ENCODE assay signal across 19 cellular contexts in the genomic region with DNA sequence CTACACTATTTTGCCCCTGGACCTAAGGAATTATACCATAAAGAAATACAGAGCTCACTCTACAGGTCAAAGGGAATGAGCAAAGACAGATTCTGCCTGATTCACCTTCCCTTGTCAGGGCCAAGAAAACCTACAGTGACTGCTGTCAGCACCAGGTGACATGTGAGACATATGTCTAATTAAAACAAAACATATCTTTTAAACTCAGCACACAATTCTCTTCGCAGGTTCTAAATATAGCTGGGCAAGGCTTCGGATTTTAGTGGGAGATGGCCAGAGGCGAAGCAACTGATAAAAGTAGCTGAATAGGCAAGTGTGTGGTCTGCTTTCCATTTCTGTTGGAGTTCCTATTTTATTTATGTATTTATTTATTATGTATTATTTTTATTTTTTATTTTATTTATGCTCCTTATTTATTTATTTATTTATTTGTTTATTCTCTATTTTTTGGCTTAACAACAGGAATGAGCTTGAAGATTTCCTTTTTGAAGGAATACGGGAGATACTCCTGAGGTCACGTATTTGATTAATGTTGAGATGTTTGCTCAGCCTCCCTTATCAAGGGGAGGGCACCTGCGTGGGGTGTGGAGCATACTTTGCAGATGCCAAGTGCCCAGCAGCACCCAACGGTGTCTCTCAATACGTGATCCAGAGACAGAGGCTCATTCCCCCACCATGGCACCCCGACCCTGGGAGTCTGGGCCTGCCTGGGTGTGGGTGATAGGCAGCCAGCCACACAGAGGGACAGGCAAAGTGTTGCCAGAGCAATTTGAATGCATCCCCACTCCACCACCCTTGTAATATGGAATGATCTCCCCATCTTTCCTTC.
DNase-seq lines count a peak whose midpoint lies in the region; ATAC-seq, FAIRE-seq and TF ChIP-seq lines count a peak whose summit lies in the region.
"Had no signal": no experiment of that assay in that cellular context is flagged by ENCODE, and none has a peak within 500 bp of the region (broad histone marks: within the 10 kb centered on the region; RNA-seq: fewer than 3 reads in every experiment).

No MANE protein-coding gene starts in this region.

- H3K4me3 Mint-ChIP-seq in WTC11, result no peak overlapping the region
- H3K4me3 Mint-ChIP-seq in naive thymus-derived CD8-positive, alpha-beta T cell, result no peak overlapping the region
- no peak overlapping the region for H3K4me3 Mint-ChIP-seq in endodermal cell
- H3K4me3 Mint-ChIP-seq: CD4-positive, CD25-positive, alpha-beta regulatory T cell had no signal

- no peak overlapping the region for H4K8ac ChIP-seq in neuronal stem cell (ENCODE audit: low read depth, low read length)

- H3K79me1 ChIP-seq in neuronal stem cell (ENCODE audit: low read depth, low read length), result no peaks in the 10 kb centered on the region

- no peaks in the 10 kb centered on the region for H3K36me3 ChIP-seq in left ventricle myocardium inferior
- H3K36me3 ChIP-seq in neuronal stem cell (replicated peaks in 1 of 2; ENCODE audit: control insufficient read depth in 2 of 2, insufficient read depth in 2 of 2, low read length in 2 of 2), result no peaks in the 10 kb centered on the region
- no peaks in the 10 kb centered on the region for H3K36me3 ChIP-seq in endodermal cell (ENCODE audit: control insufficient read depth, insufficient read depth, low read length)

- H3K27me3 Mint-ChIP-seq in WTC11 (ENCODE audit: low read depth) (no peaks in the 10 kb centered on the region; the same call in 1 of the 2 replicates), endodermal cell (ENCODE audit: insufficient read depth) (no peaks in the 10 kb centered on the region)
- peaks cover 0 to 26% (median 5%) of the 10 kb centered on the region in 5 donors for H3K27me3 Mint-ChIP-seq in naive thymus-derived CD8-positive, alpha-beta T cell

- H2BK5ac ChIP-seq in neuronal stem cell (ENCODE audit: low read length), result no peak overlapping the region

- H3K4me1 ChIP-seq in left ventricle myocardium inferior, result peaks cover 64% of the 10 kb centered on the region
- H3K4me1 ChIP-seq in neuronal stem cell (ENCODE audit: control insufficient read depth in 2 of 2, insufficient read depth in 1 of 2, low read depth in 1 of 2, low read length in 2 of 2), result peaks cover 0 to 4% of the 10 kb centered on the region in 2 donors
- H3K4me1 ChIP-seq in endodermal cell (ENCODE audit: control insufficient read depth, insufficient read depth, low read length), result peaks cover 15% of the 10 kb centered on the region

- H4K91ac ChIP-seq in neuronal stem cell (ENCODE audit: low read depth, low read length, poor library complexity), result no peak overlapping the region

- H3K4ac ChIP-seq in neuronal stem cell (ENCODE audit: low read length), result no peak overlapping the region

- no peak overlapping the region for H2AK5ac ChIP-seq in neuronal stem cell (ENCODE audit: low read depth, low read length)

- no peak overlapping the region for H2BK15ac ChIP-seq in neuronal stem cell (ENCODE audit: low read length)

- no peaks in the 10 kb centered on the region for H3K27me3 ChIP-seq in left ventricle myocardium inferior (ENCODE audit: low read depth)
- H3K27me3 ChIP-seq in neuronal stem cell (ENCODE audit: control insufficient read depth in 3 of 3, insufficient read depth in 3 of 3, low read depth in 1 of 3, low read length in 3 of 3), result no peaks in the 10 kb centered on the region
- no peaks in the 10 kb centered on the region for H3K27me3 ChIP-seq in endodermal cell (ENCODE audit: control insufficient read depth, insufficient read depth, low read length, poor library complexity, severe bottlenecking)

- H3K36me3 Mint-ChIP-seq in WTC11, result no peaks in the 10 kb centered on the region
- H3K36me3 Mint-ChIP-seq in naive thymus-derived CD8-positive, alpha-beta T cell, result no peaks in the 10 kb centered on the region
- no peaks in the 10 kb centered on the region for H3K36me3 Mint-ChIP-seq in endodermal cell (ENCODE audit: low read depth)
- H3K36me3 Mint-ChIP-seq: CD4-positive, CD25-positive, alpha-beta regulatory T cell had no signal

- no peak overlapping the region for H3K4me3 ChIP-seq in left ventricle myocardium inferior
- no peak overlapping the region for H3K4me3 ChIP-seq in neuronal stem cell (ENCODE audit: low read length in 2 of 2)
- H3K4me3 ChIP-seq in endodermal cell (ENCODE audit: low read length), result no peak overlapping the region
- H3K4me3 ChIP-seq: SK-N-MC had no signal

- no peak overlapping the region for H3K18ac ChIP-seq in neuronal stem cell (ENCODE audit: low read length)

- intact Hi-C loops in left ventricle myocardium inferior (cut with micrococcal nuclease), result no loop called here

- H3K27ac ChIP-seq in left ventricle myocardium inferior (replicated peaks) (peak overlapping the region; percentile 7), neuronal stem cell (replicated peaks; ENCODE audit: low read length) (no peak overlapping the region), endodermal cell (ENCODE audit: low read depth, low read length) (no peak overlapping the region)
- H3K27ac ChIP-seq: SK-N-MC had no signal

- DNase-seq in D721Med (ENCODE audit: insufficient read length, low spot score) (no peak), WTC11 (ENCODE audit: low spot score) (no peak), left ventricle myocardium inferior (no peak), neuronal stem cell (ENCODE audit: low spot score) (no peak), hippocampal formation (lab: John Stamatoyannopoulos, UW) (no peak), endodermal cell (no peak)
- DNase-seq in naive thymus-derived CD8-positive, alpha-beta T cell, result no peak
- DNase-seq: CD4-positive, CD25-positive, alpha-beta regulatory T cell; H7; Karpas-422; NCI-H1694; NCI-H2081 treated with DMSO at 0.1 percent for 48 hours; NCI-H2171 treated with DMSO at 0.1 percent for 48 hours; NCI-H524 treated with DMSO at 0.1 percent for 48 hours; NCI-H82; OCI-M1 had no signal

- POLR2A ChIA-PET in WTC11 (lab: Charles Lee), result no interaction called here
- POLR2A ChIA-PET in naive thymus-derived CD8-positive, alpha-beta T cell (lab: Charles Lee), result no interaction called here

- H3K14ac ChIP-seq in neuronal stem cell (ENCODE audit: low read length), result peak overlapping the region; percentile 10

- no peaks in the 10 kb centered on the region for H3K9me3 ChIP-seq in left ventricle myocardium inferior (replicated peaks)
- H3K9me3 ChIP-seq in neuronal stem cell (replicated peaks in 1 of 2; ENCODE audit: control insufficient read depth in 2 of 2, insufficient read depth in 1 of 2, low read depth in 1 of 2, low read length in 2 of 2), result no peaks in the 10 kb centered on the region
- no peaks in the 10 kb centered on the region for H3K9me3 ChIP-seq in endodermal cell (ENCODE audit: control insufficient read depth, low read length)

- H3K9me3 Mint-ChIP-seq in WTC11, result no peaks in the 10 kb centered on the region
- H3K9me3 Mint-ChIP-seq in naive thymus-derived CD8-positive, alpha-beta T cell, result peaks cover 0 to 2% (median 0%) of the 10 kb centered on the region in 9 donors
- H3K9me3 Mint-ChIP-seq in endodermal cell, result no peaks in the 10 kb centered on the region

- H3K27ac Mint-ChIP-seq in WTC11, result no peak overlapping the region
- peak overlapping the region in 1 of 10 donors; percentile 9 for H3K27ac Mint-ChIP-seq in naive thymus-derived CD8-positive, alpha-beta T cell
- no peak overlapping the region for H3K27ac Mint-ChIP-seq in endodermal cell
- H3K27ac Mint-ChIP-seq: CD4-positive, CD25-positive, alpha-beta regulatory T cell had no signal

- H3K23ac ChIP-seq in neuronal stem cell (ENCODE audit: low read depth, low read length, poor library complexity), result no peak overlapping the region

- peaks cover 15% of the 10 kb centered on the region for H3K4me1 Mint-ChIP-seq in WTC11
- H3K4me1 Mint-ChIP-seq in naive thymus-derived CD8-positive, alpha-beta T cell, result no peaks in the 10 kb centered on the region
- peaks cover 35% of the 10 kb centered on the region for H3K4me1 Mint-ChIP-seq in endodermal cell
- H3K4me1 Mint-ChIP-seq: CD4-positive, CD25-positive, alpha-beta regulatory T cell had no signal

- CTCF ChIA-PET in WTC11 (lab: Charles Lee), result no interaction called here

- no CpG with 5 or more reads among the region's 9 CpGs for WGBS in neuronal stem cell (ENCODE audit: extremely low coverage in 2 of 2, insufficient read length in 2 of 2, insufficient replicate concordance in 1 of 2), 2 donors
- 95 to 100% methylated on average over 2 to 9 of the region's 9 CpGs for WGBS in endodermal cell (ENCODE audit: insufficient coverage in 1 of 2, insufficient read length in 1 of 2), 2 experiments

- TF ChIP-seq CTCF in D721Med (IDR thresholded peaks at IDR 0.05; ENCODE audit: insufficient read depth, missing control alignments) (no peak), WTC11 (IDR thresholded peaks at IDR 0.05) (no peak), left ventricle myocardium inferior (IDR thresholded peaks at IDR 0.05; ENCODE audit: borderline replicate concordance) (no peak), endodermal cell (conservative IDR thresholded peaks at IDR 0.05) (no peak)

- no peak overlapping the region for H3K4me2 ChIP-seq in neuronal stem cell (ENCODE audit: insufficient read depth, low read length, poor library complexity, severe bottlenecking)

- no peak overlapping the region for H2BK12ac ChIP-seq in neuronal stem cell (ENCODE audit: low read length)

- H2AFZ ChIP-seq in neuronal stem cell (ENCODE audit: low read length), result no peak overlapping the region

- FAIRE-seq in D721Med (lab: Jason Lieb, UNC), result peak; percentile 87
- FAIRE-seq: GM12891, RCC 7860 had no signal

- no peak overlapping the region for H3K9ac ChIP-seq in neuronal stem cell (ENCODE audit: low read depth, low read length, poor library complexity)
- no peak overlapping the region for H3K9ac ChIP-seq in endodermal cell (ENCODE audit: extremely low read depth, low read length, poor library complexity, severe bottlenecking)

- no peak for ATAC-seq in WTC11
- ATAC-seq in naive thymus-derived CD8-positive, alpha-beta T cell, result no peak

- no peak overlapping the region for H2BK120ac ChIP-seq in neuronal stem cell (ENCODE audit: low read depth, low read length)
